ENCODE assay signal across 1 cellular context in the genomic region with DNA sequence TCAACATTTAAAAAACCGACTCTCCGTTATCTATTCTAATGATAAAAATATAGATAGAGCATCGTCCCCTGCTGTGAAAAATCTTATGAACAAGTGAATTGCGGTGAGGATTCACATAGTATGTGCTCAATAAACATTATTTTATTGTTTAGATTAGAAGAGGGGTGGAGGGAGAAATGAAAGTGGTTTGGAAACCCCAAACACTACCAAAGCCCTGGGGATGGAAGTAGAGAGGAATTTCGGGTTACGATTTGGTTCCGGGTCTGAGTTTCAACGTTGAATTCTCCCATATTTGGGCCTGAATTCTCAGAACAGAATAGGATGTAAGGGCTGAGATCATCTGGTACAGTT.
TF ChIP-seq lines count a peak whose summit lies in the region.

No MANE protein-coding gene starts in this region.

TF ChIP-seq in IMR-90, 13 proteins besides CTCF, POLR2A, EP300 and RAD21 (continued from another document):
- TF ChIP-seq SMC3 (IDR thresholded peaks at IDR 0.05; ENCODE audit: low read depth, low read length) (no peak), MAFK (IDR thresholded peaks at IDR 0.05; ENCODE audit: low read depth, low read length) (no peak), NFE2L2 (IDR thresholded peaks at IDR 0.05; ENCODE audit: low read depth, low read length) (no peak), CHD1 (IDR thresholded peaks at IDR 0.05; ENCODE audit: low read depth, low read length) (no peak), RCOR1 (IDR thresholded peaks at IDR 0.05; ENCODE audit: insufficient replicate concordance, low read length) (no peak), BHLHE40 (IDR thresholded peaks at IDR 0.05; ENCODE audit: low read depth, low read length) (no peak)
TF ChIP-seq in IMR-90: peak in this region for 0.
